Comparison of ENCODE assay signal across 8 cellular contexts in the genomic region with DNA sequence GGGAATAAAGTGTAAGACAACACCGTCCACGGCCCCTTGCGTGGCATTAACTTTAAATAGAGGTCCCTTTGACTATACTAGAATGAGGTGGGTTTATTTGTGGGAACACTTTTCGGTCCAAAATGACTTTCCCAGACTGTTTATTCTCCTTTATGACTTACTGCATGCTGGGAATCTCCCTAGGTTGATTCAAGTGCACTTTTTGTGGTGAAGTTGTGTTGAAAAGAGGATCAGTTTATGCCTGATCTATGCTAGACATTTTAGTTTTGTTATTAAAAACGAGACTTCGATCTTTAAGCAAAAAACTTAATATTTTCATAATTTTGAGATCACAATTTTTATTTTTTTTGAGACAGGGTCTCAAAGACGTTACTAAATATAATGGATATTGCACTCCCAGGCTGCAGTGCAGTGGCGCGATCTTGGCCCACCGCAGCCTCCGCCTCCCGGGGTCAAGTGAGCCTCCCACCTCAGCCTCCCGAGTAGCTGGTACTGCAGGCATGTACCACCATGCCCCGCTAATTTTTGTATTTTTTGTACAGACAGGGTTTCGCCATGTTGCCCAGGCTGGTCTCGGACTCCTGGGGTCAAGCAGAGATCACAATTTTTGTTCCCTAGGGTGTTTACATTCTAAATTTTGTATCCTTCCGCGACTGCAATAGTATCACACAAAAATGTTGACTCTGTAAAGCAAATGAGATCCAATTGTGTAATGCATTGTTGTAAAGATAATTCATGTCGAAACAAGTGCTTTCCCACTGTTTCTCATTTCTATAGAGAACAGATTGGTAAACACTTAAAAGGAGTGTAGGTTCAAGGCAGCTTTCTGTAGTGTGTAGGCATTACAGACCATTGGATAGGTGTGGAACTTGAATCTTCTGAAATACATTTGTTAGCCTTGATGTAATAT. TPM values are rescaled to one million over a fixed set of nuclear protein-coding genes. Genes with fewer than 3 reads are reported as not detected.
A peak's percentile ranks its signal among the peaks of the same experiment; 100 is the strongest.
DNase-seq lines count a peak whose midpoint lies in the region; TF ChIP-seq lines count a peak whose summit lies in the region.

No MANE protein-coding gene starts in this region.

- H3K36me3 ChIP-seq in iPS-20b (ENCODE audit: insufficient read depth, low read depth, low read length) = peaks cover 5% of the 10 kb centered on the region; the same call in 1 of the 2 replicates
- peaks cover 13% of the 10 kb centered on the region for H3K36me3 ChIP-seq in suprapubic skin

- H3K27ac Mint-ChIP-seq in activated CD4-positive, alpha-beta T cell treated with anti-CD3 and anti-CD28 coated beads, Interleukin-2, amount 10 ng/mL, durations not matched to agents 7 days and 5 days = peak overlapping the region; percentile 99
- H3K27ac Mint-ChIP-seq in activated T-helper 1 cell treated with anti-CD3 and anti-CD28 coated beads, Interleukin-12 subunit alpha, Interleukin-12 subunit beta, Interleukin-2, Interleukin-4 antibody, amounts not matched to agents 30 ng/mL and 10 ng/mL and 1 ng/mL, durations not matched to agents 14 hours and 24 hours and 36 hours = peak overlapping the region; percentile 99

- peaks cover 7% of the 10 kb centered on the region; the same call in 1 of the 2 replicates for H3K4me1 ChIP-seq in iPS-20b (ENCODE audit: insufficient read depth, low read length)
- peaks cover 56% of the 10 kb centered on the region for H3K4me1 ChIP-seq in suprapubic skin

- H3K4me3 Mint-ChIP-seq in activated CD4-positive, alpha-beta T cell treated with anti-CD3 and anti-CD28 coated beads, Interleukin-2, amount 10 ng/mL, durations not matched to agents 7 days and 5 days = peak overlapping the region; percentile 99
- H3K4me3 Mint-ChIP-seq in activated T-helper 1 cell treated with anti-CD3 and anti-CD28 coated beads, Interleukin-12 subunit alpha, Interleukin-12 subunit beta, Interleukin-2, Interleukin-4 antibody, amounts not matched to agents 30 ng/mL and 10 ng/mL and 1 ng/mL, durations not matched to agents 14 hours and 24 hours and 36 hours = peak overlapping the region; percentile 99

- 44% methylated on average over 19 of the region's 19 CpGs for WGBS in suprapubic skin

- DNase-seq in activated CD4-positive, alpha-beta T cell treated with anti-CD3 and anti-CD28 coated beads, Interleukin-2, amount 10 ng/mL, durations not matched to agents 7 days and 5 days = no peak
- DNase-seq in activated CD4-positive, alpha-beta T cell treated with anti-CD3 and anti-CD28 coated beads, Interleukin-2, amount 50 U/mL, for 4 hours = no peak
- no peak for DNase-seq in activated T-helper 1 cell treated with anti-CD3 and anti-CD28 coated beads, Interleukin-12 subunit alpha, Interleukin-12 subunit beta, Interleukin-2, Interleukin-4 antibody, amounts not matched to agents 30 ng/mL and 10 ng/mL and 1 ng/mL, durations not matched to agents 14 hours and 24 hours and 36 hours (ENCODE audit: low spot score)
- DNase-seq in suprapubic skin (ENCODE audit: low spot score in 2 of 2) (peak; percentile 32 to 46), cerebellum (ENCODE audit: low spot score) (no peak), A172 (ENCODE audit: low spot score) (no peak), KG1 (lab: John Stamatoyannopoulos, UW) (no peak)

- peaks cover 60% of the 10 kb centered on the region for H3K4me1 Mint-ChIP-seq in activated CD4-positive, alpha-beta T cell treated with anti-CD3 and anti-CD28 coated beads, Interleukin-2, amount 10 ng/mL, durations not matched to agents 7 days and 5 days
- H3K4me1 Mint-ChIP-seq in activated T-helper 1 cell treated with anti-CD3 and anti-CD28 coated beads, Interleukin-12 subunit alpha, Interleukin-12 subunit beta, Interleukin-2, Interleukin-4 antibody, amounts not matched to agents 30 ng/mL and 10 ng/mL and 1 ng/mL, durations not matched to agents 14 hours and 24 hours and 36 hours (ENCODE audit: low read depth) = peaks cover 53% of the 10 kb centered on the region

- POLR2A ChIA-PET in activated CD4-positive, alpha-beta T cell treated with anti-CD3 and anti-CD28 coated beads, Interleukin-2, amount 10 ng/mL, durations not matched to agents 7 days and 5 days (lab: Charles Lee) = interaction anchor here (1.1 kb wide), 1 partner anchor 30 kb away, joined by 3 read pairs; no protein-coding TSS in a partner anchor

- H3K27me3 ChIP-seq in iPS-20b (ENCODE audit: insufficient read depth, low read length) = no peaks in the 10 kb centered on the region
- H3K27me3 ChIP-seq in suprapubic skin = no peaks in the 10 kb centered on the region

- H3K27ac ChIP-seq in iPS-20b (ENCODE audit: low read length) = peak overlapping the region; percentile 16
- H3K27ac ChIP-seq in suprapubic skin = peak overlapping the region; percentile 97

- H3K9me3 Mint-ChIP-seq in activated CD4-positive, alpha-beta T cell treated with anti-CD3 and anti-CD28 coated beads, Interleukin-2, amount 10 ng/mL, durations not matched to agents 7 days and 5 days = no peaks in the 10 kb centered on the region
- no peaks in the 10 kb centered on the region for H3K9me3 Mint-ChIP-seq in activated T-helper 1 cell treated with anti-CD3 and anti-CD28 coated beads, Interleukin-12 subunit alpha, Interleukin-12 subunit beta, Interleukin-2, Interleukin-4 antibody, amounts not matched to agents 30 ng/mL and 10 ng/mL and 1 ng/mL, durations not matched to agents 14 hours and 24 hours and 36 hours

- no peak for TF ChIP-seq CTCF in suprapubic skin (IDR thresholded peaks at IDR 0.05)

- CTCF ChIA-PET in activated CD4-positive, alpha-beta T cell treated with anti-CD3 and anti-CD28 coated beads, Interleukin-2, amount 10 ng/mL, durations not matched to agents 7 days and 5 days (lab: Charles Lee) = interaction anchor here (1.5 to 4.8 kb wide), 4 partner anchors 13 to 31 kb away, joined by 3 to 40 read pairs (median 6); no protein-coding TSS in a partner anchor

- H3K9me3 ChIP-seq in iPS-20b (ENCODE audit: insufficient read depth, low read depth, low read length) (no peaks in the 10 kb centered on the region), suprapubic skin (no peaks in the 10 kb centered on the region)

- H3K9ac ChIP-seq in iPS-20b (ENCODE audit: low read depth, low read length) = peak overlapping the region; percentile 86

- H3K27me3 Mint-ChIP-seq in activated CD4-positive, alpha-beta T cell treated with anti-CD3 and anti-CD28 coated beads, Interleukin-2, amount 10 ng/mL, durations not matched to agents 7 days and 5 days = no peaks in the 10 kb centered on the region
- peaks cover 2% of the 10 kb centered on the region for H3K27me3 Mint-ChIP-seq in activated T-helper 1 cell treated with anti-CD3 and anti-CD28 coated beads, Interleukin-12 subunit alpha, Interleukin-12 subunit beta, Interleukin-2, Interleukin-4 antibody, amounts not matched to agents 30 ng/mL and 10 ng/mL and 1 ng/mL, durations not matched to agents 14 hours and 24 hours and 36 hours (ENCODE audit: insufficient read depth)

- H3K4me3 ChIP-seq in iPS-20b (ENCODE audit: low read length) (peak overlapping the region; percentile 91), suprapubic skin (peak overlapping the region; percentile 66)

- TF ChIP-seq EP300 in suprapubic skin (IDR thresholded peaks at IDR 0.05) = no peak

- intact Hi-C loops in activated T-helper 1 cell treated with anti-CD3 and anti-CD28 coated beads, Interleukin-12 subunit alpha, Interleukin-12 subunit beta, Interleukin-2, Interleukin-4 antibody, amounts not matched to agents 30 ng/mL and 10 ng/mL and 1 ng/mL, durations not matched to agents 14 hours and 24 hours and 36 hours (cut with micrococcal nuclease) = loop anchor here (1.0 to 5.0 kb wide), 5 partner anchors 35 to 398 kb away; partner anchors contain the start of genes USP48 and ZBTB40

- TF ChIP-seq POLR2A in suprapubic skin (IDR thresholded peaks at IDR 0.05) = no peak

- peaks cover 39% of the 10 kb centered on the region for H3K36me3 Mint-ChIP-seq in activated CD4-positive, alpha-beta T cell treated with anti-CD3 and anti-CD28 coated beads, Interleukin-2, amount 10 ng/mL, durations not matched to agents 7 days and 5 days (ENCODE audit: low read depth)
- H3K36me3 Mint-ChIP-seq in activated T-helper 1 cell treated with anti-CD3 and anti-CD28 coated beads, Interleukin-12 subunit alpha, Interleukin-12 subunit beta, Interleukin-2, Interleukin-4 antibody, amounts not matched to agents 30 ng/mL and 10 ng/mL and 1 ng/mL, durations not matched to agents 14 hours and 24 hours and 36 hours (ENCODE audit: low read depth) = peaks cover 36% of the 10 kb centered on the region

RNA-seq across cellular contexts. Expression of gene CDC42, which starts 1.6 kb away (rescaled TPM):
- 100 to 1,000 TPM; 378 to 413 TPM for total RNA-seq in activated CD4-positive, alpha-beta T cell treated with anti-CD3 and anti-CD28 coated beads, Interleukin-2, amount 10 ng/mL, durations not matched to agents 7 days and 5 days
- 293 and 318 TPM in 2 replicates for total RNA-seq in activated T-helper 1 cell treated with anti-CD3 and anti-CD28 coated beads, Interleukin-12 subunit alpha, Interleukin-12 subunit beta, Interleukin-2, Interleukin-4 antibody, amounts not matched to agents 30 ng/mL and 10 ng/mL and 1 ng/mL, durations not matched to agents 14 hours and 24 hours and 36 hours
- total RNA-seq in suprapubic skin = 100 to 1,000 TPM; 108 to 223 (median 200) TPM
- total RNA-seq in cerebellum = 251 TPM
- 260 and 289 TPM in 2 replicates for total RNA-seq in A172 (2014; rRNA removed; shearing (Covaris generic))

RNA-seq across cellular contexts. Expression of gene CELA3A, which starts 52.7 kb away (rescaled TPM):
- total RNA-seq in activated CD4-positive, alpha-beta T cell treated with anti-CD3 and anti-CD28 coated beads, Interleukin-2, amount 10 ng/mL, durations not matched to agents 7 days and 5 days = not detected
- not detected in 2 replicates for total RNA-seq in activated T-helper 1 cell treated with anti-CD3 and anti-CD28 coated beads, Interleukin-12 subunit alpha, Interleukin-12 subunit beta, Interleukin-2, Interleukin-4 antibody, amounts not matched to agents 30 ng/mL and 10 ng/mL and 1 ng/mL, durations not matched to agents 14 hours and 24 hours and 36 hours
- total RNA-seq in suprapubic skin = not detected
- not detected for total RNA-seq in cerebellum
- not detected in 2 replicates for total RNA-seq in A172 (2014; rRNA removed; shearing (Covaris generic))

Comparison
In these comparisons a context has a peak if more than half of its experiments do, and no peak if none do; other contexts are left out.
1. DNase-seq: peak in suprapubic skin (2 of 2); none in activated CD4-positive, alpha-beta T cell treated with anti-CD3 and anti-CD28 coated beads, Interleukin-2, amount 10 ng/mL, durations not matched to agents 7 days and 5 days (single experiment), activated CD4-positive, alpha-beta T cell treated with anti-CD3 and anti-CD28 coated beads, Interleukin-2, amount 50 U/mL, for 4 hours (0 of 2), activated T-helper 1 cell treated with anti-CD3 and anti-CD28 coated beads, Interleukin-12 subunit alpha, Interleukin-12 subunit beta, Interleukin-2, Interleukin-4 antibody, amounts not matched to agents 30 ng/mL and 10 ng/mL and 1 ng/mL, durations not matched to agents 14 hours and 24 hours and 36 hours (single experiment), cerebellum (single experiment), A172 (single experiment) and KG1 (single experiment).